ENCODE assay signal across 19 cellular contexts in the genomic region with DNA sequence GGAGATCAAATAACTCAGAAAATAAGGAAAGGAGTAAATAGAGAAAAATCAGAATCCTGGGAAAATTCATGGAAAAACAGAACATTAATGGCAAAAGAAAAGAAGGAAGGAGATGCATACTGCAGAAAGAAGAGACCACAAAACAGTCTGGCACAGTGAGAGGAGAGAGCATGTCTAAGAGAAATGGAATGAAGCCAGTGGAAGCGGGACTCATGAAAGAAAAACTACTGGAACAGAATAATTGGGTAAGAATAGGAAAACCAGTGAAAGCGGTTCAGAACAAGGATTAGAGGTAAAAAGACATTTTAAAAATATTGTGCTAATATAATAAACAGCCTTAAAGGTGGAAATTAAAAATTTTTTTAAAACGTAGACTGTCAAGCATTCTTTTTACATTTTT.
A peak's percentile ranks its signal among the peaks of the same experiment; 100 is the strongest.
DNase-seq lines count a peak whose midpoint lies in the region; ATAC-seq and TF ChIP-seq lines count a peak whose summit lies in the region.
"Had no signal": no experiment of that assay in that cellular context is flagged by ENCODE, and none has a peak within 500 bp of the region (broad histone marks: within the 10 kb centered on the region; RNA-seq: fewer than 3 reads in every experiment).

No MANE protein-coding gene starts in this region.

- ATAC-seq in HG03108 (IDR thresholded peaks at IDR 0.05; ENCODE audit: unreplicated experiment): no peak
- ATAC-seq: activated CD4-positive, alpha-beta T cell treated with anti-CD3 and anti-CD28 coated beads for 36 hours; gastrocnemius medialis; left lobe of liver; stimulated activated naive CD8-positive, alpha-beta T cell treated with anti-CD3 and anti-CD28 coated beads, Interleukin-15, amount 100 ng/mL, for 72 hours had no signal

- H3K4me3 ChIP-seq in MG63 (no peak overlapping the region), choroid plexus epithelial cell (ENCODE audit: low read depth, low read length) (no peak overlapping the region), retinal pigment epithelial cell (ENCODE audit: low read length) (no peak overlapping the region)
- H3K4me3 ChIP-seq: BLaER1 treated with 17β-estradiol and CSF1 and Interleukin-3, amounts not matched to agents 10 nM and 100 nM; gastrocnemius medialis; Peyer's patch had no signal

- H3K9me3 ChIP-seq in MG63: no peaks in the 10 kb centered on the region
- H3K9me3 ChIP-seq: gastrocnemius medialis, Peyer's patch had no signal

- H3K27me3 ChIP-seq in MG63: no peaks in the 10 kb centered on the region
- H3K27me3 ChIP-seq: BLaER1 treated with 17β-estradiol and CSF1 and Interleukin-3, amounts not matched to agents 10 nM and 100 nM; gastrocnemius medialis; Peyer's patch had no signal

- no peaks in the 10 kb centered on the region for H3K36me3 ChIP-seq in MG63
- H3K36me3 ChIP-seq: BLaER1 treated with 17β-estradiol and CSF1 and Interleukin-3, amounts not matched to agents 10 nM and 100 nM; gastrocnemius medialis; Peyer's patch had no signal

- TF ChIP-seq CTCF in choroid plexus epithelial cell (conservative IDR thresholded peaks at IDR 0.05; ENCODE audit: low read depth, low read length) (no peak), retinal pigment epithelial cell (conservative IDR thresholded peaks at IDR 0.05; ENCODE audit: low read depth, low read length) (no peak)

- DNase-seq in AG20443 (ENCODE audit: low spot score) (peak; percentile 62), MG63 (peak; percentile 44), choroid plexus epithelial cell (ENCODE audit: low read depth) (peak; percentile 19), retinal pigment epithelial cell (ENCODE audit: low read depth) (peak; percentile 14), NCI-H748 treated with DMSO at 0.1 percent for 48 hours (lab: John Stamatoyannopoulos, UW) (no peak), glomerular visceral epithelial cell (ENCODE audit: extremely low spot score) (no peak), GOT3 (lab: John Stamatoyannopoulos, UW) (no peak)
- DNase-seq: activated CD4-positive, alpha-beta T cell treated with anti-CD3 and anti-CD28 coated beads for 36 hours; DMS 273 treated with DMSO at 0.1 percent for 48 hours; gastrocnemius medialis; Kasumi-1; NCI-H1417; NCI-H2171 treated with DMSO at 0.1 percent for 48 hours; Peyer's patch; retina; stimulated activated naive CD8-positive, alpha-beta T cell treated with anti-CD3 and anti-CD28 coated beads, Interleukin-15, amount 100 ng/mL, for 72 hours had no signal

Comparison
In these comparisons a context has a peak if more than half of its experiments do, and no peak if none do; other contexts are left out.
1. DNase-seq: peak in AG20443 (single experiment), MG63 (single experiment), choroid plexus epithelial cell (single experiment) and retinal pigment epithelial cell (single experiment); none in NCI-H748 treated with DMSO at 0.1 percent for 48 hours (single experiment), glomerular visceral epithelial cell (single experiment) and GOT3 (single experiment).